Comparison of ENCODE assay signal across 9 cellular contexts in the genomic region with DNA sequence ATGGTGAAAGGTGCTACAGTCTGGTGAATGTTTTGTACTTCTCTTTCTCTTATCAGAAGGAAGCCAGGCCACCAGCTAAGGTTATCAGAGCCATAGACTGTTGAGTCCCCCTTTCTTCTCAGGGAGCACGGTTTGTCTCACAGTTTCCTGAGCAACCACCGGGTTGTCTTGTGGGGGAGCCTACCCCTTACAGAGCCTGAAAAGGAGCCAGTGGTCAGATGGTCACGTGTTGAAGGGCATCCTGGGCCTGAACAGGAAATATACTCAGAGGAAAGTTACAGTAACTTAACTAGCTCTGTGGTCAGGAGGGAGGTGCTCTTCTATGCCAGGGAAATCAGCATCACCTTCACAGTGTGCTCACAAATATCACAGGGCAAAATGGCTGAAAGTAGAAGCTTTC. TPM values are rescaled to one million over a fixed set of nuclear protein-coding genes. Genes with fewer than 3 reads are reported as not detected.
A peak's percentile ranks its signal among the peaks of the same experiment; 100 is the strongest.
DNase-seq lines count a peak whose midpoint lies in the region; ATAC-seq and TF ChIP-seq lines count a peak whose summit lies in the region.
"Had no signal": no experiment of that assay in that cellular context is flagged by ENCODE, and none has a peak within 500 bp of the region (broad histone marks: within the 10 kb centered on the region; RNA-seq: fewer than 3 reads in every experiment).

No MANE protein-coding gene starts in this region.

- TF ChIP-seq POLR2A in right lobe of liver (IDR thresholded peaks at IDR 0.05), result no peak
- TF ChIP-seq POLR2A in tibial nerve (IDR thresholded peaks at IDR 0.05), result no peak

- H3K27me3 ChIP-seq in right lobe of liver, result no peaks in the 10 kb centered on the region
- H3K27me3 ChIP-seq in tibial nerve, result no peaks in the 10 kb centered on the region

- peak overlapping the region; percentile 95 for H3K27ac Mint-ChIP-seq in activated CD4-positive, alpha-beta T cell treated with anti-CD3 and anti-CD28 coated beads for 36 hours

- intact Hi-C loops in activated CD4-positive, alpha-beta T cell treated with anti-CD3 and anti-CD28 coated beads for 36 hours (cut with DNase I, micrococcal nuclease), result loop anchor here (1.0 to 10.0 kb wide), 4 partner anchors 8 to 1083 kb away; partner anchors contain the start of gene FAM117B (in 1 of the 2)
- intact Hi-C loops in right lobe of liver (cut with DNase I), result no loop called here

- no peak for TF ChIP-seq CTCF in right lobe of liver (IDR thresholded peaks at IDR 0.05)
- no peak for TF ChIP-seq CTCF in tibial nerve (IDR thresholded peaks at IDR 0.05)

- H3K4me3 Mint-ChIP-seq in activated CD4-positive, alpha-beta T cell treated with anti-CD3 and anti-CD28 coated beads for 36 hours, result peak overlapping the region; percentile 63

- H3K9me3 ChIP-seq in right lobe of liver (no peaks in the 10 kb centered on the region), tibial nerve (no peaks in the 10 kb centered on the region)

- H3K4me1 ChIP-seq in right lobe of liver (peaks cover 0 to 25% (median 0%) of the 10 kb centered on the region in 4 donors), tibial nerve (peaks cover 0 to 4% (median 0%) of the 10 kb centered on the region in 4 donors)

- WGBS in right lobe of liver (ENCODE audit: insufficient coverage, low coverage, low lambda C conversion rate, missing lambda C conversion rate), result 28% methylated on average over 3 of the region's 3 CpGs
- WGBS in tibial nerve, 2 donors, result 58 to 71% methylated on average over 3 of the region's 3 CpGs

- CTCF ChIA-PET in activated CD4-positive, alpha-beta T cell treated with anti-CD3 and anti-CD28 coated beads for 36 hours (lab: Charles Lee), result interaction anchor here (0.7 to 4.7 kb wide), 17 partner anchors 8 to 972 kb away, joined by 3 to 72 read pairs (median 4); partner anchors contain the start of gene CTLA4

- H3K27ac ChIP-seq in right lobe of liver (no peak overlapping the region), tibial nerve (no peak overlapping the region)

- no peak for TF ChIP-seq EP300 in tibial nerve (IDR thresholded peaks at IDR 0.05)

- no peaks in the 10 kb centered on the region for H3K27me3 Mint-ChIP-seq in activated CD4-positive, alpha-beta T cell treated with anti-CD3 and anti-CD28 coated beads for 36 hours

- peaks cover 6% of the 10 kb centered on the region for H3K9me3 Mint-ChIP-seq in activated CD4-positive, alpha-beta T cell treated with anti-CD3 and anti-CD28 coated beads for 36 hours (ENCODE audit: low read depth)

- peaks cover 97% of the 10 kb centered on the region for H3K4me1 Mint-ChIP-seq in activated CD4-positive, alpha-beta T cell treated with anti-CD3 and anti-CD28 coated beads for 36 hours

- peaks cover 88% of the 10 kb centered on the region for H3K36me3 Mint-ChIP-seq in activated CD4-positive, alpha-beta T cell treated with anti-CD3 and anti-CD28 coated beads for 36 hours (ENCODE audit: low read depth)

- DNase-seq in activated CD4-positive, CD25-positive, alpha-beta regulatory T cell (lab: John Stamatoyannopoulos, UW), result no peak
- DNase-seq in activated CD4-positive, alpha-beta T cell treated with anti-CD3 and anti-CD28 coated beads for 36 hours, result peak; percentile 77
- DNase-seq in right lobe of liver (peak in 1 of 3 donors; percentile 46), DMS53 treated with DMSO at 0.1 percent for 48 hours (lab: John Stamatoyannopoulos, UW; ENCODE audit: unreplicated experiment) (no peak), SW 1271 (lab: John Stamatoyannopoulos, UW) (no peak), tibial nerve (ENCODE audit: low spot score in 2 of 2) (no peak)

- H3K4me3 ChIP-seq in right lobe of liver (no peak overlapping the region), tibial nerve (no peak overlapping the region)
- H3K4me3 ChIP-seq: lung had no signal

- peak; percentile 65 to 67 for ATAC-seq in activated CD4-positive, CD25-positive, alpha-beta regulatory T cell treated with anti-CD3 and anti-CD28 coated beads, Interleukin-2, amount 50 U/mL, for 24 hours
- ATAC-seq in HG03097 (IDR thresholded peaks at IDR 0.05; ENCODE audit: low FRiP score, unreplicated experiment) (peak; percentile 96), right lobe of liver (peak; percentile 25 to 76 (median 52))
- peak; percentile 63 for ATAC-seq in activated CD4-positive, alpha-beta T cell treated with anti-CD3 and anti-CD28 coated beads for 36 hours

- POLR2A ChIA-PET in activated CD4-positive, alpha-beta T cell treated with anti-CD3 and anti-CD28 coated beads for 36 hours (lab: Charles Lee), result interaction anchor here (0.5 to 6.1 kb wide), 11 partner anchors 9 to 116 kb away, joined by 3 to 77 read pairs (median 5); no protein-coding TSS in a partner anchor

- H3K36me3 ChIP-seq in right lobe of liver, result no peaks in the 10 kb centered on the region
- no peaks in the 10 kb centered on the region for H3K36me3 ChIP-seq in tibial nerve

RNA-seq across cellular contexts. Expression of gene CD28, which starts 11.6 kb away (rescaled TPM):
- 100 to 1,000 TPM; 175 TPM for total RNA-seq in activated CD4-positive, alpha-beta T cell treated with anti-CD3 and anti-CD28 coated beads for 36 hours
- total RNA-seq in right lobe of liver (1 to 10 TPM in 1 of 6 experiments, under 1 TPM in 5; 0.16 to 1.6 (median 0.46) TPM), tibial nerve (10 to 100 TPM in 1 of 4 donors, under 1 TPM in 3; 0.22 to 13.8 (median 0.60) TPM)

Comparison
In these comparisons a context has a peak if more than half of its experiments do, and no peak if none do; other contexts are left out.
1. RNA of gene CD28, which starts 11.6 kb away (total RNA-seq): 175 TPM in activated CD4-positive, alpha-beta T cell treated with anti-CD3 and anti-CD28 coated beads for 36 hours; 0.22 to 13.8 TPM in tibial nerve and 0.16 to 1.6 TPM in right lobe of liver; every median in the first group is over 10 times any median in the second.
2. intact Hi-C loops: an anchor here in activated CD4-positive, alpha-beta T cell treated with anti-CD3 and anti-CD28 coated beads for 36 hours (1.0 to 10.0 kb wide); none called in right lobe of liver.
3. Peak in every context shown above with its lines, with median percentiles within 50 percentile points of each other: ATAC-seq.